ENCODE assay signal across 1 cellular context in the genomic region with DNA sequence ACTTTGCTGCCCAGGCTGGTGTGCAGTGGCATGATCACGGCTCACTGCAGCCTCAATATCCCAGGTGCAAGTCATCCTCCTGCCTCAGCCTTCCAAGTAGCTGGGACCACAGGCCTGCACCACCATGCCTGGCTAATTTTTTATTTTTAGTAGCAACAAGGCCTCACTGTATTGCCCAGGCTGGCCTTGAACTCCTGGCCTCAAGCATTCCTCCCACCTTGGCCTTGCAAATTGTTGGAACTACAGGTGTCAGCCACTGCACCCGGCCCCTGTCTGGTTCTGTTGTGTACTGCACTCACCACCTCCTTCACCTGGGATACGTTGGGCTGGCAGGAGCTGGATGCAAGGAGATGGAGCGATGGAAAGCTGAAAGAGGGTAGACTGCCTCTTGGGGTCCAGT.
A peak's percentile ranks its signal among the peaks of the same experiment; 100 is the strongest.
TF ChIP-seq lines count a peak whose summit lies in the region.

No MANE protein-coding gene starts in this region.

TF ChIP-seq in HepG2, 621 proteins besides CTCF, POLR2A, EP300 and RAD21:
- TF ChIP-seq ZNF552 (CRISPR knock-in tag; IDR thresholded peaks at IDR 0.05; ENCODE audit: borderline replicate concordance) (no peak), ZHX1 (CRISPR knock-in tag; IDR thresholded peaks at IDR 0.05; ENCODE audit: low read depth) (no peak), RBAK (CRISPR knock-in tag; IDR thresholded peaks at IDR 0.05) (no peak), ZNF432 (CRISPR knock-in tag; IDR thresholded peaks at IDR 0.05; ENCODE audit: borderline replicate concordance) (no peak), NR2F1 (CRISPR knock-in tag; IDR thresholded peaks at IDR 0.05) (peak in 1 of 2 experiments; percentile 30; a peak in 1 of 4 replicates), ZBTB25 (CRISPR knock-in tag; IDR thresholded peaks at IDR 0.05) (no peak), RXRA (CRISPR knock-in tag; IDR thresholded peaks at IDR 0.05) (0 out of 2 replicates have a peak, but pooled peaks have one; percentile 59)
- TF ChIP-seq, protein P1, sequence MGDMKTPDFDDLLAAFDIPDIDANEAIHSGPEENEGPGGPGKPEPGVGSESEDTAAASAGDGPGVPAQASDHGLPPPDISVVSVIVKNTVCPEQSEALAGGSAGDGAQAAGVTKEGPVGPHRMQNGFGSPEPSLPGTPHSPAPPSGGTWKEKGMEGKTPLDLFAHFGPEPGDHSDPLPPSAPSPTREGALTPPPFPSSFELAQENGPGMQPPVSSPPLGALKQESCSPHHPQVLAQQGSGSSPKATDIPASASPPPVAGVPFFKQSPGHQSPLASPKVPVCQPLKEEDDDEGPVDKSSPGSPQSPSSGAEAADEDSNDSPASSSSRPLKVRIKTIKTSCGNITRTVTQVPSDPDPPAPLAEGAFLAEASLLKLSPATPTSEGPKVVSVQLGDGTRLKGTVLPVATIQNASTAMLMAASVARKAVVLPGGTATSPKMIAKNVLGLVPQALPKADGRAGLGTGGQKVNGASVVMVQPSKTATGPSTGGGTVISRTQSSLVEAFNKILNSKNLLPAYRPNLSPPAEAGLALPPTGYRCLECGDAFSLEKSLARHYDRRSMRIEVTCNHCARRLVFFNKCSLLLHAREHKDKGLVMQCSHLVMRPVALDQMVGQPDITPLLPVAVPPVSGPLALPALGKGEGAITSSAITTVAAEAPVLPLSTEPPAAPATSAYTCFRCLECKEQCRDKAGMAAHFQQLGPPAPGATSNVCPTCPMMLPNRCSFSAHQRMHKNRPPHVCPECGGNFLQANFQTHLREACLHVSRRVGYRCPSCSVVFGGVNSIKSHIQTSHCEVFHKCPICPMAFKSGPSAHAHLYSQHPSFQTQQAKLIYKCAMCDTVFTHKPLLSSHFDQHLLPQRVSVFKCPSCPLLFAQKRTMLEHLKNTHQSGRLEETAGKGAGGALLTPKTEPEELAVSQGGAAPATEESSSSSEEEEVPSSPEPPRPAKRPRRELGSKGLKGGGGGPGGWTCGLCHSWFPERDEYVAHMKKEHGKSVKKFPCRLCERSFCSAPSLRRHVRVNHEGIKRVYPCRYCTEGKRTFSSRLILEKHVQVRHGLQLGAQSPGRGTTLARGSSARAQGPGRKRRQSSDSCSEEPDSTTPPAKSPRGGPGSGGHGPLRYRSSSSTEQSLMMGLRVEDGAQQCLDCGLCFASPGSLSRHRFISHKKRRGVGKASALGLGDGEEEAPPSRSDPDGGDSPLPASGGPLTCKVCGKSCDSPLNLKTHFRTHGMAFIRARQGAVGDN (CRISPR knock-in tag; IDR thresholded peaks at IDR 0.05), result 0 out of 2 replicates have a peak, but pooled peaks have one; percentile 18
